In the genomic region with DNA sequence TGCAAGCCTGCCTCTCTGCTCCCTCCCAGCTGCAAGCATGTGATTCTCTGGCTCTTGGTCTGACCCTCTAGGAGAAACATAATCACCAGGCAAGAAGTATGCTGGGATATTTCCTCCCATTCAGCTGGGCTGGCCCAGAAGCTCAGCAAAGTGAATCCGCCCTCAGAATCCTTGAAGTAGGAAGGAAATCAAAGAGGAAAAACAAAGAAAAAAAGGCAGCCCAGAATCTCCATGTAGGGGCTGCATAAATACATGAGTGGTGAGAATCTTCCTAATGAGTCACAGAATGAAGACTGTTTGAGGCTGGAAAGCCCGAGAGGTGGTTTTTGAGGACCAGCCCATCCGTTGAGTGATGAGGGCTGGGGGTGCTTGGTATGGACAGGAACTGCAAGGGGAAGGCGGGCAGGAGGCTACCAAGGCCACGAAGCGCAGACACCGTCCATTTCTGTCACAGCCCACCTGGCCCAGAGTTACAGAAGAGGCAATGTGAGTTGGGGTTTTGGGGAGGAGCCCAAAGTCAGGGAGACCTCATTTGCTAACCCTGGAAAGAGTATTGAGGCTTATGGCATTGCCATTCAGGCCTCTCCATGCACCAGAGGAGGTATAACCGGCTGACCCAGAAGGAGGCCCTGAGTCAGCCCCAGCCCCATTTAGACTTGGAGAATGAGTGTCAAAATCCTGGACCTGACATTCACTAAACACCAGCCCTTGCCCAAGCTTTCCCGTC, we compare ENCODE assay signal across 15 cellular contexts. TPM values are rescaled to one million over a fixed set of nuclear protein-coding genes. Genes with fewer than 3 reads are reported as not detected.
DNase-seq lines count a peak whose midpoint lies in the region; ATAC-seq lines count a peak whose summit lies in the region.
"Had no signal": no experiment of that assay in that cellular context is flagged by ENCODE, and none has a peak within 500 bp of the region (broad histone marks: within the 10 kb centered on the region; RNA-seq: fewer than 3 reads in every experiment).

No MANE protein-coding gene starts in this region.

- H3K27ac Mint-ChIP-seq in activated naive CD8-positive, alpha-beta T cell treated with anti-CD3 and anti-CD28 coated beads for 36 hours, result peak overlapping the region; percentile 78
- H3K27ac Mint-ChIP-seq in immature natural killer cell, result peak overlapping the region; percentile 24 to 89 (median 74)
- peak overlapping the region; percentile 52 for H3K27ac Mint-ChIP-seq in stimulated activated effector memory CD8-positive, alpha-beta T cell treated with anti-CD3 and anti-CD28 coated beads, Interleukin-12 subunit alpha, Interleukin-12 subunit beta, amount 100 ng/mL, for 72 hours
- H3K27ac Mint-ChIP-seq: activated naive CD4-positive, alpha-beta T cell treated with anti-CD3 and anti-CD28 coated beads, Interleukin-2, amount 10 ng/mL, durations not matched to agents 7 days and 5 days; dendritic cell treated with granulocyte-macrophage colony-stimulating factor and Interleukin-4, amounts not matched to agents 40 ng/mL and 50 ng/mL, for 4 days; stimulated activated naive B cell treated with anti-CD40 and anti-IgM and Interleukin-4, amounts not matched to agents 10 μg/mL and 1 μg/mL and 100 μg/mL, for 72 hours had no signal

- H3K27me3 Mint-ChIP-seq in activated naive CD8-positive, alpha-beta T cell treated with anti-CD3 and anti-CD28 coated beads for 36 hours, result no peaks in the 10 kb centered on the region
- H3K27me3 Mint-ChIP-seq in immature natural killer cell (ENCODE audit: low read depth in 3 of 3), result peaks cover 0 to 2% (median 0%) of the 10 kb centered on the region in 3 donors
- H3K27me3 Mint-ChIP-seq: activated naive CD4-positive, alpha-beta T cell treated with anti-CD3 and anti-CD28 coated beads, Interleukin-2, amount 10 ng/mL, durations not matched to agents 7 days and 5 days; CD4-positive, alpha-beta T cell; stimulated activated naive B cell treated with anti-CD40 and anti-IgM and Interleukin-4, amounts not matched to agents 10 μg/mL and 1 μg/mL and 100 μg/mL, for 72 hours had no signal

- H3K36me3 Mint-ChIP-seq in activated naive CD8-positive, alpha-beta T cell treated with anti-CD3 and anti-CD28 coated beads for 36 hours, result no peaks in the 10 kb centered on the region
- H3K36me3 Mint-ChIP-seq in immature natural killer cell, result peaks cover 9 to 15% (median 10%) of the 10 kb centered on the region in 3 donors
- H3K36me3 Mint-ChIP-seq in stimulated activated effector memory CD8-positive, alpha-beta T cell treated with anti-CD3 and anti-CD28 coated beads, Interleukin-12 subunit alpha, Interleukin-12 subunit beta, amount 100 ng/mL, for 72 hours, result no peaks in the 10 kb centered on the region
- H3K36me3 Mint-ChIP-seq: stimulated activated naive B cell treated with anti-CD40 and anti-IgM and Interleukin-4, amounts not matched to agents 10 μg/mL and 1 μg/mL and 100 μg/mL, for 72 hours had no signal

- H3K4me1 Mint-ChIP-seq in activated naive CD8-positive, alpha-beta T cell treated with anti-CD3 and anti-CD28 coated beads for 36 hours, result peaks cover 38% of the 10 kb centered on the region
- H3K4me1 Mint-ChIP-seq in immature natural killer cell, result peaks cover 84 to 100% of the 10 kb centered on the region in 2 donors
- peaks cover 57% of the 10 kb centered on the region for H3K4me1 Mint-ChIP-seq in stimulated activated effector memory CD8-positive, alpha-beta T cell treated with anti-CD3 and anti-CD28 coated beads, Interleukin-12 subunit alpha, Interleukin-12 subunit beta, amount 100 ng/mL, for 72 hours

- no peak overlapping the region for H3K4me3 Mint-ChIP-seq in activated naive CD8-positive, alpha-beta T cell treated with anti-CD3 and anti-CD28 coated beads for 36 hours
- peak overlapping the region in 3 of 5 donors; percentile 15 to 52 (median 46) for H3K4me3 Mint-ChIP-seq in immature natural killer cell
- H3K4me3 Mint-ChIP-seq in stimulated activated effector memory CD8-positive, alpha-beta T cell treated with anti-CD3 and anti-CD28 coated beads, Interleukin-12 subunit alpha, Interleukin-12 subunit beta, amount 100 ng/mL, for 72 hours, result no peak overlapping the region
- H3K4me3 Mint-ChIP-seq: activated naive CD4-positive, alpha-beta T cell treated with anti-CD3 and anti-CD28 coated beads, Interleukin-2, amount 10 ng/mL, durations not matched to agents 7 days and 5 days; CD4-positive, alpha-beta T cell; dendritic cell treated with granulocyte-macrophage colony-stimulating factor and Interleukin-4, amounts not matched to agents 40 ng/mL and 50 ng/mL, for 4 days; stimulated activated naive B cell treated with anti-CD40 and anti-IgM and Interleukin-4, amounts not matched to agents 10 μg/mL and 1 μg/mL and 100 μg/mL, for 72 hours had no signal

- DNase-seq in HT1080 (ENCODE audit: low read depth), result peak; percentile 64
- no peak for DNase-seq in activated naive CD8-positive, alpha-beta T cell treated with anti-CD3 and anti-CD28 coated beads for 36 hours
- no peak for DNase-seq in immature natural killer cell
- DNase-seq in stimulated activated effector memory CD8-positive, alpha-beta T cell treated with anti-CD3 and anti-CD28 coated beads, Interleukin-12 subunit alpha, Interleukin-12 subunit beta, amount 100 ng/mL, for 72 hours (ENCODE audit: low spot score in 2 of 2), result no peak
- no peak for DNase-seq in activated gamma-delta T cell treated with Interleukin-2 at 50 U/mL for 16 hours
- no peak for DNase-seq in KBM-7
- DNase-seq in NCI-H345 (lab: John Stamatoyannopoulos, UW), result no peak
- DNase-seq: activated naive CD4-positive, alpha-beta T cell treated with anti-CD3 and anti-CD28 coated beads, Interleukin-2, amount 10 ng/mL, durations not matched to agents 7 days and 5 days; CD4-positive, alpha-beta T cell; GF-D8; NCI-H1930; stimulated activated CD4-positive, alpha-beta T cell treated with anti-CD3 and anti-CD28 coated beads, Interleukin-4, amount 100 ng/mL, for 4 hours; stimulated activated naive B cell treated with anti-CD40 and anti-IgM and Interleukin-4, amounts not matched to agents 10 μg/mL and 1 μg/mL and 100 μg/mL, for 72 hours; T1000 had no signal

- in situ Hi-C loops in KBM-7 (cut with MboI; ENCODE audit: low pct_unique_long_range_greater_than_20kb, low sequenced_read_pairs), result no loop called here

- peak; percentile 50 for ATAC-seq in stimulated activated effector memory CD8-positive, alpha-beta T cell treated with anti-CD3 and anti-CD28 coated beads, Interleukin-12 subunit alpha, Interleukin-12 subunit beta, amount 100 ng/mL, for 72 hours
- ATAC-seq: stimulated activated naive B cell treated with anti-CD40 and anti-IgM and Interleukin-4, amounts not matched to agents 10 μg/mL and 1 μg/mL and 100 μg/mL, for 72 hours had no signal

- H3K9me3 Mint-ChIP-seq in activated naive CD8-positive, alpha-beta T cell treated with anti-CD3 and anti-CD28 coated beads for 36 hours, result no peaks in the 10 kb centered on the region
- H3K9me3 Mint-ChIP-seq in immature natural killer cell, result no peaks in the 10 kb centered on the region
- no peaks in the 10 kb centered on the region for H3K9me3 Mint-ChIP-seq in stimulated activated effector memory CD8-positive, alpha-beta T cell treated with anti-CD3 and anti-CD28 coated beads, Interleukin-12 subunit alpha, Interleukin-12 subunit beta, amount 100 ng/mL, for 72 hours
- H3K9me3 Mint-ChIP-seq: CD4-positive, alpha-beta T cell; dendritic cell treated with granulocyte-macrophage colony-stimulating factor and Interleukin-4, amounts not matched to agents 40 ng/mL and 50 ng/mL, for 4 days; stimulated activated naive B cell treated with anti-CD40 and anti-IgM and Interleukin-4, amounts not matched to agents 10 μg/mL and 1 μg/mL and 100 μg/mL, for 72 hours had no signal

RNA-seq across cellular contexts. Expression of a gene that starts 33.4 kb away (rescaled TPM):
- total RNA-seq in HT1080 (2014; rRNA removed; shearing (Covaris generic)), result 13.8 and 20.6 TPM in 2 replicates
- polyA plus RNA-seq in HT1080 (2015; cell fraction: cytosol; rRNA removed), result 10.8 and 14.4 TPM in 2 replicates
- 9.0 and 9.3 TPM in 2 replicates for polyA plus RNA-seq in HT1080 (2015; cell fraction: nucleus; rRNA removed)
- total RNA-seq in activated naive CD8-positive, alpha-beta T cell treated with anti-CD3 and anti-CD28 coated beads for 36 hours, result 10 to 100 TPM; 30.4 to 32.1 TPM
- 10 to 100 TPM; 34.2 to 71.0 (median 67.8) TPM for polyA plus RNA-seq in immature natural killer cell

Comparison
In these comparisons a context has a peak if more than half of its experiments do, and no peak if none do; other contexts are left out.
1. H3K4me3 Mint-ChIP-seq: peak in immature natural killer cell (3 of 5); none in activated naive CD8-positive, alpha-beta T cell treated with anti-CD3 and anti-CD28 coated beads for 36 hours (single experiment) and stimulated activated effector memory CD8-positive, alpha-beta T cell treated with anti-CD3 and anti-CD28 coated beads, Interleukin-12 subunit alpha, Interleukin-12 subunit beta, amount 100 ng/mL, for 72 hours (single experiment).
2. Peak in every context shown above with its lines, with median percentiles within 50 percentile points of each other: H3K27ac Mint-ChIP-seq.